21 cellular contexts compared by ENCODE assay signal in genomic region chr3:65961128-65961527, GRCh38.
"Had no signal": no experiment of that assay in that cellular context is flagged by ENCODE, and none has a peak within 500 bp of the region (broad histone marks: within the 10 kb centered on the region; RNA-seq: fewer than 3 reads in every experiment).

No MANE protein-coding gene starts in this region.

- H3K9me3 Mint-ChIP-seq: activated B cell treated with CpG ODN at 0.5 μM for 24 hours; activated CD4-positive, alpha-beta memory T cell treated with anti-CD3 and anti-CD28 coated beads for 36 hours; activated naive CD8-positive, alpha-beta T cell treated with anti-CD3 and anti-CD28 coated beads, Interleukin-2, amount 10 ng/mL, durations not matched to agents 7 days and 5 days; activated T-helper 17 cell treated with anti-CD3 and anti-CD28 coated beads, Interleukin-2, amount 50 U/mL, for 72 hours; endodermal cell had no signal

- H3K27ac ChIP-seq: dorsolateral prefrontal cortex, epithelial cell of prostate, thyroid gland had no signal

- H3K4me1 Mint-ChIP-seq: activated B cell treated with CpG ODN at 0.5 μM for 24 hours; memory B cell; naive thymus-derived CD8-positive, alpha-beta T cell had no signal

- H3K36me3 ChIP-seq: pancreas, thyroid gland had no signal

- DNase-seq: activated B cell treated with CpG ODN at 0.5 μM for 24 hours; activated CD4-positive, alpha-beta memory T cell treated with anti-CD3 and anti-CD28 coated beads for 36 hours; activated CD4-positive, alpha-beta T cell treated with anti-CD3 and anti-CD28 coated beads for 4 hours; activated CD8-positive, alpha-beta memory T cell treated with anti-CD3 and anti-CD28 coated beads, Interleukin-2, amount 10 ng/mL, durations not matched to agents 7 days and 5 days; activated naive CD4-positive, alpha-beta T cell treated with Interleukin-2 at 50 U/mL for 16 hours; activated naive CD8-positive, alpha-beta T cell treated with anti-CD3 and anti-CD28 coated beads, Interleukin-2, amount 10 ng/mL, durations not matched to agents 7 days and 5 days; caudate nucleus; dorsolateral prefrontal cortex; endodermal cell; foreskin fibroblast; left ventricle myocardium superior; naive thymus-derived CD8-positive, alpha-beta T cell; pancreas; stimulated activated CD4-positive, alpha-beta T cell treated with anti-CD3 and anti-CD28 coated beads, Interleukin-4, amount 100 ng/mL, for 24 hours; T-helper 2 cell; thyroid gland had no signal

- H3K4me3 ChIP-seq: dorsolateral prefrontal cortex, pancreas, thyroid gland had no signal

- H3K27me3 Mint-ChIP-seq: activated B cell treated with CpG ODN at 0.5 μM for 24 hours; activated CD8-positive, alpha-beta memory T cell treated with anti-CD3 and anti-CD28 coated beads, Interleukin-2, amount 10 ng/mL, durations not matched to agents 7 days and 5 days; activated naive CD8-positive, alpha-beta T cell treated with anti-CD3 and anti-CD28 coated beads, Interleukin-2, amount 10 ng/mL, durations not matched to agents 7 days and 5 days; memory B cell had no signal

- ATAC-seq: activated CD8-positive, alpha-beta memory T cell treated with anti-CD3 and anti-CD28 coated beads, Interleukin-2, amount 10 ng/mL, durations not matched to agents 7 days and 5 days; activated T-helper 17 cell treated with anti-CD3 and anti-CD28 coated beads, Interleukin-2, amount 50 U/mL, for 72 hours; naive thymus-derived CD8-positive, alpha-beta T cell; stimulated activated effector memory CD8-positive, alpha-beta T cell treated with anti-CD3 and anti-CD28 coated beads, Interleukin-12 subunit alpha, Interleukin-12 subunit beta, amount 100 ng/mL, for 72 hours had no signal

- H3K27ac Mint-ChIP-seq: activated B cell treated with CpG ODN at 0.5 μM for 24 hours; activated CD4-positive, alpha-beta memory T cell treated with anti-CD3 and anti-CD28 coated beads for 36 hours; activated CD8-positive, alpha-beta memory T cell treated with anti-CD3 and anti-CD28 coated beads, Interleukin-2, amount 10 ng/mL, durations not matched to agents 7 days and 5 days; activated naive CD8-positive, alpha-beta T cell treated with anti-CD3 and anti-CD28 coated beads, Interleukin-2, amount 10 ng/mL, durations not matched to agents 7 days and 5 days; activated T-helper 17 cell treated with anti-CD3 and anti-CD28 coated beads, Interleukin-2, amount 50 U/mL, for 72 hours; brain; endodermal cell; memory B cell; naive thymus-derived CD8-positive, alpha-beta T cell; stimulated activated effector memory CD8-positive, alpha-beta T cell treated with anti-CD3 and anti-CD28 coated beads, Interleukin-12 subunit alpha, Interleukin-12 subunit beta, amount 100 ng/mL, for 72 hours had no signal

- H3K9me3 ChIP-seq: pancreas, thyroid gland had no signal

- H3K27me3 ChIP-seq: dorsolateral prefrontal cortex, pancreas, thyroid gland had no signal

- H3K36me3 Mint-ChIP-seq: activated CD4-positive, alpha-beta memory T cell treated with anti-CD3 and anti-CD28 coated beads for 36 hours; activated CD8-positive, alpha-beta memory T cell treated with anti-CD3 and anti-CD28 coated beads, Interleukin-2, amount 10 ng/mL, durations not matched to agents 7 days and 5 days; activated naive CD8-positive, alpha-beta T cell treated with anti-CD3 and anti-CD28 coated beads, Interleukin-2, amount 10 ng/mL, durations not matched to agents 7 days and 5 days; brain; naive thymus-derived CD8-positive, alpha-beta T cell; stimulated activated effector memory CD8-positive, alpha-beta T cell treated with anti-CD3 and anti-CD28 coated beads, Interleukin-12 subunit alpha, Interleukin-12 subunit beta, amount 100 ng/mL, for 72 hours had no signal

- H3K4me3 Mint-ChIP-seq: activated B cell treated with CpG ODN at 0.5 μM for 24 hours; activated CD4-positive, alpha-beta memory T cell treated with anti-CD3 and anti-CD28 coated beads for 36 hours; activated CD8-positive, alpha-beta memory T cell treated with anti-CD3 and anti-CD28 coated beads, Interleukin-2, amount 10 ng/mL, durations not matched to agents 7 days and 5 days; activated naive CD8-positive, alpha-beta T cell treated with anti-CD3 and anti-CD28 coated beads, Interleukin-2, amount 10 ng/mL, durations not matched to agents 7 days and 5 days; activated T-helper 17 cell treated with anti-CD3 and anti-CD28 coated beads, Interleukin-2, amount 50 U/mL, for 72 hours; brain; endodermal cell; memory B cell; naive thymus-derived CD8-positive, alpha-beta T cell; stimulated activated effector memory CD8-positive, alpha-beta T cell treated with anti-CD3 and anti-CD28 coated beads, Interleukin-12 subunit alpha, Interleukin-12 subunit beta, amount 100 ng/mL, for 72 hours had no signal
